In genomic region chr4:3407930-3408792, GRCh38 we compare ENCODE assay signal across 1 cellular context.
TF ChIP-seq lines count a peak whose summit lies in the region.

No MANE protein-coding gene starts in this region.

TF ChIP-seq in HepG2, 621 proteins besides CTCF, POLR2A, EP300 and RAD21 (continued from another document and continues in another):
- no peak for TF ChIP-seq KDM5A (IDR thresholded peaks at IDR 0.05; ENCODE audit: borderline replicate concordance, low read length)
- TF ChIP-seq REXO4 (CRISPR knock-in tag; IDR thresholded peaks at IDR 0.05; ENCODE audit: borderline replicate concordance), result no peak
- TF ChIP-seq ZNF607 (CRISPR knock-in tag; IDR thresholded peaks at IDR 0.05; ENCODE audit: borderline replicate concordance), result peak; percentile 69; the same call in 1 of the 2 replicates
- peak; percentile 80 for TF ChIP-seq IRF2 (CRISPR knock-in tag; IDR thresholded peaks at IDR 0.05)
- no peak for TF ChIP-seq ZNF790 (CRISPR knock-in tag; IDR thresholded peaks at IDR 0.05; ENCODE audit: borderline replicate concordance)
- no peak for TF ChIP-seq POLR2G (IDR thresholded peaks at IDR 0.05; ENCODE audit: low read depth, low read length)
- TF ChIP-seq HMG20B (CRISPR knock-in tag; conservative IDR thresholded peaks at IDR 0.05), result 0 out of 2 replicates have a peak, but pooled peaks have one; percentile 33
- no peak for TF ChIP-seq ZNF407 (CRISPR knock-in tag; IDR thresholded peaks at IDR 0.05; ENCODE audit: not compliant biosample characterization)
- no peak for TF ChIP-seq THAP7 (CRISPR knock-in tag; IDR thresholded peaks at IDR 0.05)
- TF ChIP-seq ZBTB37 (CRISPR knock-in tag; IDR thresholded peaks at IDR 0.05), result no peak; the same call in 1 of the 2 replicates
- TF ChIP-seq MED1 (CRISPR knock-in tag; IDR thresholded peaks at IDR 0.05), result peak; percentile 95
- no peak for TF ChIP-seq ZNF484 (CRISPR knock-in tag; IDR thresholded peaks at IDR 0.05; ENCODE audit: borderline replicate concordance, low read depth)
- TF ChIP-seq SOX5 (CRISPR knock-in tag; IDR thresholded peaks at IDR 0.05; ENCODE audit: borderline replicate concordance), result peak; percentile 87; the same call in 1 of the 2 replicates
- no peak for TF ChIP-seq ZNF510 (CRISPR knock-in tag; IDR thresholded peaks at IDR 0.05; ENCODE audit: low read depth)
- no peak for TF ChIP-seq AKNA (CRISPR knock-in tag; IDR thresholded peaks at IDR 0.05; ENCODE audit: borderline replicate concordance)
- TF ChIP-seq KAT8 (CRISPR knock-in tag; IDR thresholded peaks at IDR 0.05), result peak; percentile 78
- TF ChIP-seq POGZ (CRISPR knock-in tag; IDR thresholded peaks at IDR 0.05), result peak; percentile 65
- 0 out of 2 replicates have a peak, but pooled peaks have one; percentile 44 for TF ChIP-seq ZNF639 (CRISPR knock-in tag; conservative IDR thresholded peaks at IDR 0.05)
- no peak for TF ChIP-seq ZNF296 (CRISPR knock-in tag; conservative IDR thresholded peaks at IDR 0.05)
- no peak for TF ChIP-seq RBFOX2 (IDR thresholded peaks at IDR 0.05; ENCODE audit: low read depth, low read length)
- TF ChIP-seq CCDC6 (CRISPR knock-in tag; IDR thresholded peaks at IDR 0.05), result no peak; the same call in 1 of the 2 replicates
- peak; percentile 91 for TF ChIP-seq HNF4A (CRISPR knock-in tag; IDR thresholded peaks at IDR 0.05)
- no peak for TF ChIP-seq FOSL1 (CRISPR knock-in tag; IDR thresholded peaks at IDR 0.05; ENCODE audit: borderline replicate concordance)
- TF ChIP-seq FUBP1 (CRISPR knock-in tag; IDR thresholded peaks at IDR 0.05; ENCODE audit: borderline replicate concordance), result no peak
- no peak for TF ChIP-seq SP2 (CRISPR knock-in tag; IDR thresholded peaks at IDR 0.05)
- TF ChIP-seq ZSCAN25 (CRISPR knock-in tag; IDR thresholded peaks at IDR 0.05), result peak; percentile 30; the same call in 1 of the 2 replicates
- no peak for TF ChIP-seq KAT7 (CRISPR knock-in tag; IDR thresholded peaks at IDR 0.05; ENCODE audit: borderline replicate concordance)
- TF ChIP-seq ZNF205 (CRISPR knock-in tag; IDR thresholded peaks at IDR 0.05), result 0 out of 2 replicates have a peak, but pooled peaks have one; percentile 23
- TF ChIP-seq NR2C2 (CRISPR knock-in tag; IDR thresholded peaks at IDR 0.05; ENCODE audit: borderline replicate concordance), result peak; percentile 89
- peak; percentile 43; the same call in 1 of the 2 replicates for TF ChIP-seq FOXO1 (CRISPR knock-in tag; IDR thresholded peaks at IDR 0.05)
- TF ChIP-seq RBAK (CRISPR knock-in tag; IDR thresholded peaks at IDR 0.05), result no peak
- TF ChIP-seq PBX3 (CRISPR knock-in tag; IDR thresholded peaks at IDR 0.05; ENCODE audit: borderline replicate concordance), result no peak
- no peak for TF ChIP-seq SMAD9 (CRISPR knock-in tag; IDR thresholded peaks at IDR 0.05)
- no peak for TF ChIP-seq ZFP37 (CRISPR knock-in tag; IDR thresholded peaks at IDR 0.05; ENCODE audit: borderline replicate concordance)
- TF ChIP-seq GATAD2A (CRISPR knock-in tag; IDR thresholded peaks at IDR 0.05), result peak; percentile 98
- 0 out of 2 replicates have a peak, but pooled peaks have one; percentile 13 for TF ChIP-seq ZNF770 (CRISPR knock-in tag; IDR thresholded peaks at IDR 0.05)
- TF ChIP-seq ZKSCAN8 (CRISPR knock-in tag; IDR thresholded peaks at IDR 0.05; ENCODE audit: borderline replicate concordance), result no peak
- peak; percentile 73; the same call in 1 of the 2 replicates for TF ChIP-seq KDM4B (CRISPR knock-in tag; IDR thresholded peaks at IDR 0.05)
- peak; percentile 30; the same call in 1 of the 2 replicates for TF ChIP-seq ZNF232 (CRISPR knock-in tag; IDR thresholded peaks at IDR 0.05; ENCODE audit: borderline replicate concordance)
